Comparison of ENCODE assay signal across 8 cellular contexts in genomic region chr11:65530157-65530496, GRCh38. TPM values are rescaled to one million over a fixed set of nuclear protein-coding genes. Genes with fewer than 3 reads are reported as not detected.
A peak's percentile ranks its signal among the peaks of the same experiment; 100 is the strongest.
DNase-seq lines count a peak whose midpoint lies in the region; FAIRE-seq and TF ChIP-seq lines count a peak whose summit lies in the region.

No MANE protein-coding gene starts in this region.

- H3K4me3 ChIP-seq in BJ (ENCODE audit: low read depth, low read length): no peak overlapping the region
- no peak overlapping the region for H3K4me3 ChIP-seq in WERI-Rb-1 (ENCODE audit: low read depth, low read length)
- no peak overlapping the region for H3K4me3 ChIP-seq in keratinocyte (ENCODE audit: control insufficient read depth in 2 of 3, extremely low read depth in 1 of 3, insufficient read depth in 2 of 3, low read depth in 1 of 3, low read length in 3 of 3)
- no peak overlapping the region for H3K4me3 ChIP-seq in testis

- POLR2A ChIA-PET in BJ (lab: Charles Lee): no interaction called here

- WGBS in testis, 2 donors: 87 to 91% methylated on average over 4 to 5 of the region's 5 CpGs

- in situ Hi-C loops in GM13977 (cut with MboI; ENCODE audit: low pct_unique_long_range_greater_than_20kb, low sequenced_read_pairs, unreplicated experiment): no loop called here

- H3K27me3 ChIP-seq in BJ (ENCODE audit: control insufficient read depth, insufficient read depth, low read length) (no peaks in the 10 kb centered on the region), WERI-Rb-1 (ENCODE audit: insufficient read depth, low read depth, severe bottlenecking) (no peaks in the 10 kb centered on the region), keratinocyte (ENCODE audit: control insufficient read depth, extremely low read depth, insufficient read depth, low read length) (no peaks in the 10 kb centered on the region), testis (no peaks in the 10 kb centered on the region)

- no peak overlapping the region for H3K9ac ChIP-seq in keratinocyte (ENCODE audit: control insufficient read depth, extremely low read depth, insufficient read depth, low read length)

- dilution Hi-C loops in keratinocyte (cut with MboI; ENCODE audit: extremely low pct_ligation_motif_present, low sequenced_read_pairs): no loop called here

- intact Hi-C loops in testis (cut with DNase I; ENCODE audit: low total_unique reads): no loop called here

- no peaks in the 10 kb centered on the region for H3K9me3 ChIP-seq in WERI-Rb-1 (ENCODE audit: severe bottlenecking)
- no peaks in the 10 kb centered on the region for H3K9me3 ChIP-seq in keratinocyte (ENCODE audit: control insufficient read depth, low read depth, low read length)
- H3K9me3 ChIP-seq in testis: no peaks in the 10 kb centered on the region

- TF ChIP-seq POLR2A in testis (IDR thresholded peaks at IDR 0.05): no peak

- H3K4me1 ChIP-seq in keratinocyte (ENCODE audit: control insufficient read depth, extremely low read depth, insufficient read depth, low read length): peaks cover 10% of the 10 kb centered on the region
- H3K4me1 ChIP-seq in testis: peaks cover 33% of the 10 kb centered on the region

- H3K27ac ChIP-seq in WERI-Rb-1: no peak overlapping the region
- no peak overlapping the region for H3K27ac ChIP-seq in keratinocyte (ENCODE audit: control insufficient read depth, insufficient read depth, low read length)
- peak overlapping the region in 1 of 2 donors; percentile 61 for H3K27ac ChIP-seq in testis

- no peak overlapping the region for H2AFZ ChIP-seq in keratinocyte (ENCODE audit: control insufficient read depth, low read length)

- FAIRE-seq in keratinocyte (lab: Jason Lieb, UNC): no peak

- H3K79me2 ChIP-seq in keratinocyte (ENCODE audit: control insufficient read depth, insufficient read depth, low read length): peaks cover 23% of the 10 kb centered on the region

- DNase-seq in BJ (ENCODE audit: low read depth) (no peak), GM13977 (ENCODE audit: low spot score) (no peak), WERI-Rb-1 (no peak), keratinocyte (ENCODE audit: low read depth, low spot score) (no peak), NCI-H2081 treated with DMSO at 0.1 percent for 48 hours (lab: John Stamatoyannopoulos, UW) (no peak), testis (no peak), NK-92 (lab: John Stamatoyannopoulos, UW; ENCODE audit: unreplicated experiment) (no peak)
- DNase-seq in stimulated activated CD4-positive, alpha-beta T cell treated with anti-CD3 and anti-CD28 coated beads, Interleukin-15, amount 100 ng/mL, for 24 hours: no peak

- TF ChIP-seq CTCF in BJ (IDR thresholded peaks at IDR 0.05; ENCODE audit: insufficient read depth, low read depth, low read length): peak; percentile 44
- TF ChIP-seq CTCF in GM13977 (IDR thresholded peaks at IDR 0.05; ENCODE audit: extremely low read depth, insufficient read depth, missing control alignments): peak; percentile 17
- TF ChIP-seq CTCF in WERI-Rb-1 (IDR thresholded peaks at IDR 0.05; ENCODE audit: low read depth, low read length): peak; percentile 70
- TF ChIP-seq CTCF in keratinocyte (optimal IDR thresholded peaks at IDR 0.05 in 1 of 3, IDR thresholded peaks at IDR 0.05 in 1 of 3, conservative IDR thresholded peaks at IDR 0.05 in 1 of 3; ENCODE audit: extremely low read depth in 1 of 3, insufficient read depth in 2 of 3, low read length in 3 of 3): peak; percentile 38 to 46 (median 41)
- TF ChIP-seq CTCF in testis (IDR thresholded peaks at IDR 0.05): no peak

- peaks cover 44% of the 10 kb centered on the region for H3K36me3 ChIP-seq in BJ (ENCODE audit: control insufficient read depth, insufficient read depth, low read length)
- H3K36me3 ChIP-seq in WERI-Rb-1: peaks cover 61% of the 10 kb centered on the region
- peaks cover 29 to 31% of the 10 kb centered on the region in 2 experiments for H3K36me3 ChIP-seq in keratinocyte (ENCODE audit: control insufficient read depth in 2 of 2, extremely low read depth in 1 of 2, insufficient read depth in 2 of 2, low read length in 2 of 2)
- no peaks in the 10 kb centered on the region for H3K36me3 ChIP-seq in testis (ENCODE audit: low read depth, missing control alignments)

- H3K4me2 ChIP-seq in keratinocyte (ENCODE audit: control insufficient read depth, extremely low read depth, insufficient read depth, low read depth, low read length): no peak overlapping the region

- H3K9me1 ChIP-seq in keratinocyte (ENCODE audit: control insufficient read depth, extremely low read depth, insufficient read depth, low read length): peaks cover 2% of the 10 kb centered on the region

- CTCF ChIA-PET in BJ (lab: Yijun Ruan, JAX): interaction anchor here (1.7 to 4.1 kb wide), 3 partner anchors 11 to 64 kb away, joined by 4 to 27 read pairs (median 4); no protein-coding TSS in a partner anchor

- H4K20me1 ChIP-seq in keratinocyte (ENCODE audit: control insufficient read depth, extremely low read depth, insufficient read depth, low read length): no peaks in the 10 kb centered on the region

RNA-seq across cellular contexts. Expression of gene SCYL1, which starts 5.2 kb away (rescaled TPM):
- polyA plus RNA-seq in BJ (2011; rRNA removed) (81.7 and 134 TPM in 2 replicates), keratinocyte (31.3 to 51.2 TPM (median 44.1 TPM) in 3 replicates), testis (ENCODE audit: insufficient read depth, low read depth, low replicate concordance) (127 TPM)
- 73.5 and 101 TPM in 2 replicates for polyA minus RNA-seq in BJ (2011; rRNA and poly(A)+ RNA removed)
- 25.3 TPM for polyA plus RNA-seq in keratinocyte (2011; ENCODE audit: low read depth)
- 40.7 and 65.2 TPM in 2 replicates for polyA plus RNA-seq in keratinocyte (2011; cell fraction: cytosol; rRNA removed)
- 52.1 and 72.4 TPM in 2 replicates for polyA plus RNA-seq in keratinocyte (2011; cell fraction: nucleus; rRNA removed)
- 33.0 and 44.5 TPM in 2 replicates for polyA plus RNA-seq in keratinocyte (2012; ENCODE audit: low replicate concordance)
- 34.8 to 75.0 TPM (median 43.7 TPM) in 3 replicates for polyA minus RNA-seq in keratinocyte
- 43.0 TPM for polyA minus RNA-seq in keratinocyte (2011; cell fraction: cytosol; rRNA and poly(A)+ RNA removed)
- 24.6 and 32.7 TPM in 2 replicates for polyA minus RNA-seq in keratinocyte (2011; cell fraction: nucleus; rRNA and poly(A)+ RNA removed)
- total RNA-seq in testis: 100 to 1,000 TPM; 131 to 160 TPM

RNA-seq across cellular contexts. Expression of gene LTBP3, which starts 28.0 kb away (rescaled TPM):
- polyA plus RNA-seq in BJ (2011; rRNA removed) (37.9 and 77.7 TPM in 2 replicates), keratinocyte (9.1 to 23.0 TPM (median 11.0 TPM) in 3 replicates), testis (ENCODE audit: insufficient read depth, low read depth, low replicate concordance) (58.1 TPM)
- polyA minus RNA-seq in BJ (2011; rRNA and poly(A)+ RNA removed): 33.3 and 56.6 TPM in 2 replicates
- 4.4 TPM for polyA plus RNA-seq in keratinocyte (2011; ENCODE audit: low read depth)
- polyA plus RNA-seq in keratinocyte (2011; cell fraction: cytosol; rRNA removed): 6.9 and 16.8 TPM in 2 replicates
- 45.1 and 57.9 TPM in 2 replicates for polyA plus RNA-seq in keratinocyte (2011; cell fraction: nucleus; rRNA removed)
- 8.9 and 26.6 TPM in 2 replicates for polyA plus RNA-seq in keratinocyte (2012; ENCODE audit: low replicate concordance)
- 8.8 to 64.5 TPM (median 10.5 TPM) in 3 replicates for polyA minus RNA-seq in keratinocyte
- polyA minus RNA-seq in keratinocyte (2011; cell fraction: cytosol; rRNA and poly(A)+ RNA removed): 32.8 TPM
- polyA minus RNA-seq in keratinocyte (2011; cell fraction: nucleus; rRNA and poly(A)+ RNA removed): 30.0 and 30.3 TPM in 2 replicates
- total RNA-seq in testis: 100 to 1,000 TPM; 112 to 126 TPM

RNA-seq across cellular contexts. Expression of gene MALAT1, which starts 31.3 kb away (rescaled TPM):
- polyA plus RNA-seq in BJ (2011; rRNA removed) (924 and 1,611 TPM in 2 replicates), keratinocyte (337 to 1,845 TPM (median 1,768 TPM) in 3 replicates), testis (ENCODE audit: insufficient read depth, low read depth, low replicate concordance) (26.7 TPM)
- 12,707 and 21,303 TPM in 2 replicates for polyA minus RNA-seq in BJ (2011; rRNA and poly(A)+ RNA removed)
- 22,009 TPM for polyA plus RNA-seq in keratinocyte (2011; ENCODE audit: low read depth)
- 14.9 and 37.5 TPM in 2 replicates for polyA plus RNA-seq in keratinocyte (2011; cell fraction: cytosol; rRNA removed)
- polyA plus RNA-seq in keratinocyte (2011; cell fraction: nucleus; rRNA removed): 6,319 and 7,235 TPM in 2 replicates
- polyA plus RNA-seq in keratinocyte (2012; ENCODE audit: low replicate concordance): 429 and 9,619 TPM in 2 replicates
- 2,284 to 11,976 TPM (median 9,145 TPM) in 3 replicates for polyA minus RNA-seq in keratinocyte
- polyA minus RNA-seq in keratinocyte (2011; cell fraction: cytosol; rRNA and poly(A)+ RNA removed): 408 TPM
- 24,947 and 60,709 TPM in 2 replicates for polyA minus RNA-seq in keratinocyte (2011; cell fraction: nucleus; rRNA and poly(A)+ RNA removed)
- 1,000 to 10,000 TPM; 8,109 to 9,314 TPM for total RNA-seq in testis

RNA-seq across cellular contexts. Expression of gene ZNRD2, which starts 40.1 kb away (rescaled TPM):
- polyA plus RNA-seq in BJ (2011; rRNA removed) (48.7 and 73.3 TPM in 2 replicates), keratinocyte (33.6 to 48.5 TPM (median 47.5 TPM) in 3 replicates), testis (ENCODE audit: insufficient read depth, low read depth, low replicate concordance) (77.6 TPM)
- 7.9 and 13.5 TPM in 2 replicates for polyA minus RNA-seq in BJ (2011; rRNA and poly(A)+ RNA removed)
- polyA plus RNA-seq in keratinocyte (2011; ENCODE audit: low read depth): 9.1 TPM
- 29.1 and 56.1 TPM in 2 replicates for polyA plus RNA-seq in keratinocyte (2011; cell fraction: cytosol; rRNA removed)
- 34.2 and 37.8 TPM in 2 replicates for polyA plus RNA-seq in keratinocyte (2011; cell fraction: nucleus; rRNA removed)
- polyA plus RNA-seq in keratinocyte (2012; ENCODE audit: low replicate concordance): 47.2 and 82.7 TPM in 2 replicates
- polyA minus RNA-seq in keratinocyte: 8.8 to 35.2 TPM (median 10.5 TPM) in 3 replicates
- polyA minus RNA-seq in keratinocyte (2011; cell fraction: cytosol; rRNA and poly(A)+ RNA removed): 33.8 TPM
- polyA minus RNA-seq in keratinocyte (2011; cell fraction: nucleus; rRNA and poly(A)+ RNA removed): 12.9 and 16.0 TPM in 2 replicates
- 10 to 100 TPM; 67.7 to 79.6 TPM for total RNA-seq in testis

RNA-seq across cellular contexts. Expression of gene FAM89B, which starts 42.2 kb away (rescaled TPM):
- polyA plus RNA-seq in BJ (2011; rRNA removed) (38.2 and 56.9 TPM in 2 replicates), keratinocyte (11.5 to 37.6 TPM (median 13.5 TPM) in 3 replicates), testis (ENCODE audit: insufficient read depth, low read depth, low replicate concordance) (25.8 TPM)
- polyA minus RNA-seq in BJ (2011; rRNA and poly(A)+ RNA removed): 23.4 and 32.3 TPM in 2 replicates
- 1.3 TPM for polyA plus RNA-seq in keratinocyte (2011; ENCODE audit: low read depth)
- polyA plus RNA-seq in keratinocyte (2011; cell fraction: cytosol; rRNA removed): 18.0 and 37.6 TPM in 2 replicates
- polyA plus RNA-seq in keratinocyte (2011; cell fraction: nucleus; rRNA removed): 8.8 and 17.8 TPM in 2 replicates
- 17.0 and 20.6 TPM in 2 replicates for polyA plus RNA-seq in keratinocyte (2012; ENCODE audit: low replicate concordance)
- 8.9 to 33.5 TPM (median 20.7 TPM) in 3 replicates for polyA minus RNA-seq in keratinocyte
- 30.5 TPM for polyA minus RNA-seq in keratinocyte (2011; cell fraction: cytosol; rRNA and poly(A)+ RNA removed)
- 2.1 and 9.4 TPM in 2 replicates for polyA minus RNA-seq in keratinocyte (2011; cell fraction: nucleus; rRNA and poly(A)+ RNA removed)
- 10 to 100 TPM; 59.9 to 63.2 TPM for total RNA-seq in testis

Comparison
In these comparisons a context has a peak if more than half of its experiments do, and no peak if none do; other contexts are left out.
1. CTCF ChIP-seq: peak in BJ (single experiment), GM13977 (single experiment), WERI-Rb-1 (single experiment) and keratinocyte (3 of 3); none in testis (0 of 3).